In genomic region chr21:42220138-42220701, GRCh38 we compare ENCODE assay signal across 8 cellular contexts. TPM values are rescaled to one million over a fixed set of nuclear protein-coding genes. Genes with fewer than 3 reads are reported as not detected.
DNase-seq lines count a peak whose midpoint lies in the region; ATAC-seq, FAIRE-seq and TF ChIP-seq lines count a peak whose summit lies in the region.

No MANE protein-coding gene starts in this region.

- DNase-seq in GM13976 (ENCODE audit: low spot score) (peak; percentile 70), LHCN-M2 (ENCODE audit: low read depth) (peak; percentile 27), SK-N-MC (ENCODE audit: low read depth, low spot score) (peak; percentile 16), left ventricle myocardium inferior (peak; percentile 46), pancreas (peak in 4 of 6 donors; percentile 56 to 69 (median 60))

- in situ Hi-C loops in GM13976 (cut with MboI; ENCODE audit: low sequenced_read_pairs, unreplicated experiment): no loop called here

- TF ChIP-seq CTCF in GM13976 (IDR thresholded peaks at IDR 0.05; ENCODE audit: borderline replicate concordance, control extremely low read depth, extremely low read depth, insufficient read depth, missing control alignments) (no peak), left ventricle myocardium inferior (IDR thresholded peaks at IDR 0.05; ENCODE audit: borderline replicate concordance) (no peak), pancreas (IDR thresholded peaks at IDR 0.05) (no peak)

- peak overlapping the region; percentile 71 for H3K4me3 ChIP-seq in SK-N-MC
- H3K4me3 ChIP-seq in left ventricle myocardium inferior: peak overlapping the region; percentile 87
- H3K4me3 ChIP-seq in pancreas: peak overlapping the region; percentile 31 to 49 (median 36)

- H3K27ac ChIP-seq in SK-N-MC: no peak overlapping the region
- peak overlapping the region; percentile 86 for H3K27ac ChIP-seq in angular gyrus (ENCODE audit: low read depth, low read length)
- H3K27ac ChIP-seq in left ventricle myocardium inferior (replicated peaks): peak overlapping the region; percentile 87
- H3K27ac ChIP-seq in pancreas: peak overlapping the region in 2 of 4 donors; percentile 22 to 53

- H3K27me3 ChIP-seq in left ventricle myocardium inferior (ENCODE audit: low read depth) (no peaks in the 10 kb centered on the region), pancreas (no peaks in the 10 kb centered on the region)

- peaks cover 41% of the 10 kb centered on the region for H3K4me1 ChIP-seq in left ventricle myocardium inferior
- H3K4me1 ChIP-seq in pancreas: peaks cover 0 to 13% (median 10%) of the 10 kb centered on the region in 3 donors

- FAIRE-seq in pancreas (lab: Jason Lieb, UNC): peak; percentile 70

- H3K36me3 ChIP-seq in SK-N-MC (ENCODE audit: insufficient read depth, low read length): no peaks in the 10 kb centered on the region
- no peaks in the 10 kb centered on the region for H3K36me3 ChIP-seq in left ventricle myocardium inferior
- no peaks in the 10 kb centered on the region for H3K36me3 ChIP-seq in pancreas

- intact Hi-C loops in left ventricle myocardium inferior (cut with micrococcal nuclease) (no loop called here), pancreas (cut with DNase I) (no loop called here)

- H3K9me3 ChIP-seq in SK-N-MC (ENCODE audit: low read depth, low read length): no peaks in the 10 kb centered on the region
- H3K9me3 ChIP-seq in left ventricle myocardium inferior (replicated peaks): no peaks in the 10 kb centered on the region
- H3K9me3 ChIP-seq in pancreas: no peaks in the 10 kb centered on the region

- WGBS in pancreas, 2 donors: 1% methylated on average over 26 of the region's 26 CpGs

- ATAC-seq in pancreas: peak; percentile 82 to 87 (median 82)
- ATAC-seq in HG03196 (IDR thresholded peaks at IDR 0.05; ENCODE audit: unreplicated experiment): no peak
- ATAC-seq in GM21737 (IDR thresholded peaks at IDR 0.05; ENCODE audit: unreplicated experiment): no peak

- no peak overlapping the region for H3K9ac ChIP-seq in SK-N-MC (ENCODE audit: insufficient read length)

RNA-seq across cellular contexts. Expression of gene ABCG1, which starts 1.3 kb away (rescaled TPM):
- total RNA-seq in LHCN-M2 (2014; rRNA removed): not detected in 2 replicates
- polyA plus RNA-seq in LHCN-M2 (2012): not detected
- total RNA-seq in left ventricle myocardium inferior: 8.7 TPM
- 10 to 100 TPM in 1 of 6 donors, 1 to 10 TPM in 5; 1.6 to 10.3 (median 4.0) TPM for total RNA-seq in pancreas
- polyA plus RNA-seq in pancreas: 1 to 10 TPM; 3.4 to 7.8 TPM

Comparison
In these comparisons a context has a peak if more than half of its experiments do, and no peak if none do; other contexts are left out.
1. DNase-seq: peak in every context shown above with its lines; median percentile 70 in GM13976; 60 in pancreas; 46 in left ventricle myocardium inferior; 27 in LHCN-M2; 16 in SK-N-MC.
2. H3K4me3 ChIP-seq: peak in every context shown above with its lines; median percentile 87 in left ventricle myocardium inferior; 71 in SK-N-MC; 36 in pancreas.
3. ATAC-seq: peak in pancreas (4 of 4); none in HG03196 (single experiment) and GM21737 (single experiment).